Comparison of ENCODE assay signal across 8 cellular contexts in genomic region chr2:173963817-173964564, GRCh38. TPM values are rescaled to one million over a fixed set of nuclear protein-coding genes. Genes with fewer than 3 reads are reported as not detected.
DNase-seq lines count a peak whose midpoint lies in the region; ATAC-seq and TF ChIP-seq lines count a peak whose summit lies in the region.

No MANE protein-coding gene starts in this region.

- H3K4me3 ChIP-seq in kidney epithelial cell (ENCODE audit: low read depth, low read length): peak overlapping the region; percentile 68

- DNase-seq in AG08395 (ENCODE audit: low spot score) (peak; percentile 80), NCI-H345 (lab: John Stamatoyannopoulos, UW) (peak; percentile 92), cerebellar cortex (ENCODE audit: low spot score) (peak; percentile 81), kidney epithelial cell (ENCODE audit: low read depth) (no peak)
- DNase-seq in activated CD4-positive, CD25-positive, alpha-beta regulatory T cell treated with anti-CD3 and anti-CD28 coated beads, Interleukin-2, amount 50 U/mL, for 72 hours: peak; percentile 90
- peak; percentile 86 to 90 for DNase-seq in stimulated activated CD4-positive, alpha-beta T cell treated with anti-CD3 and anti-CD28 coated beads, Interleukin-15, amount 100 ng/mL, for 48 hours (ENCODE audit: low read depth in 2 of 2)

- TF ChIP-seq CTCF in kidney epithelial cell (IDR thresholded peaks at IDR 0.05; ENCODE audit: insufficient read depth, low read length, poor library complexity, severe bottlenecking): no peak

- H3K36me3 ChIP-seq in kidney epithelial cell (ENCODE audit: control insufficient read depth, insufficient read depth, low read length): no peaks in the 10 kb centered on the region

- ATAC-seq in GM18907 (IDR thresholded peaks at IDR 0.05; ENCODE audit: unreplicated experiment) (peak; percentile 62), HG03159 (IDR thresholded peaks at IDR 0.05; ENCODE audit: unreplicated experiment) (peak; percentile 46)

- H3K27me3 ChIP-seq in kidney epithelial cell (ENCODE audit: control insufficient read depth, insufficient read depth, low read length): no peaks in the 10 kb centered on the region

RNA-seq across cellular contexts. Expression of gene SP3, which starts 1.2 kb away (rescaled TPM):
- total RNA-seq in kidney epithelial cell: 52.6 and 68.9 TPM in 2 replicates
